In genomic region chr14:106843951-106844483, GRCh38 we compare ENCODE assay signal across 8 cellular contexts.
A peak's percentile ranks its signal among the peaks of the same experiment; 100 is the strongest.
DNase-seq lines count a peak whose midpoint lies in the region; ATAC-seq and TF ChIP-seq lines count a peak whose summit lies in the region.

No MANE protein-coding gene starts in this region.

- H3K27ac ChIP-seq in RWPE2 (ENCODE audit: poor library complexity, severe bottlenecking), result peak overlapping the region; percentile 63
- H3K27ac ChIP-seq in mammary epithelial cell (ENCODE audit: insufficient read depth, low read depth, low read length), result peak overlapping the region; percentile 30

- H2AFZ ChIP-seq in mammary epithelial cell (ENCODE audit: low read depth, low read length), result peak overlapping the region; percentile 62

- no peak for ATAC-seq in RWPE2 (ENCODE audit: low read depth)
- ATAC-seq in natural killer cell, result peak; percentile 26 to 53 (median 30)
- ATAC-seq in HG02970 (IDR thresholded peaks at IDR 0.05; ENCODE audit: low FRiP score, unreplicated experiment), result no peak
- no peak for ATAC-seq in HG03432 (IDR thresholded peaks at IDR 0.05; ENCODE audit: unreplicated experiment)
- no peak for ATAC-seq in HG03442 (IDR thresholded peaks at IDR 0.05; ENCODE audit: unreplicated experiment)

- DNase-seq in SIG-M5 treated with dmso at 0.1 percent for 504 hours (lab: John Stamatoyannopoulos, UW; ENCODE audit: unreplicated experiment) (peak; percentile 56), SIG-M5 (lab: John Stamatoyannopoulos, UW) (no peak), RWPE2 (ENCODE audit: low spot score) (no peak), mammary epithelial cell (peak; percentile 66), natural killer cell (peak; percentile 30)

- H3K27me3 Mint-ChIP-seq in natural killer cell (ENCODE audit: low read depth in 2 of 2), result no peaks in the 10 kb centered on the region

- H3K4me2 ChIP-seq in mammary epithelial cell (ENCODE audit: insufficient read depth, low read depth, low read length), result peak overlapping the region; percentile 78

- H3K9me3 ChIP-seq in RWPE2 (ENCODE audit: severe bottlenecking) (no peaks in the 10 kb centered on the region), mammary epithelial cell (replicated peaks; ENCODE audit: insufficient read depth, low read length) (no peaks in the 10 kb centered on the region)

- peak overlapping the region; percentile 46 for H3K9ac ChIP-seq in mammary epithelial cell (ENCODE audit: insufficient read depth, low read length)

- H3K4me3 ChIP-seq in RWPE2 (ENCODE audit: severe bottlenecking) (peak overlapping the region; percentile 23), mammary epithelial cell (replicated peaks in 1 of 3; ENCODE audit: insufficient read depth in 1 of 3, low read depth in 2 of 3, low read length in 3 of 3) (peak overlapping the region; percentile 37 to 42 (median 40))

- H3K36me3 ChIP-seq in RWPE2 (ENCODE audit: low read depth) (no peaks in the 10 kb centered on the region), mammary epithelial cell (ENCODE audit: insufficient read depth, low read length) (no peaks in the 10 kb centered on the region)

- H3K4me3 Mint-ChIP-seq in natural killer cell, result peak overlapping the region; percentile 99

- intact Hi-C loops in mammary epithelial cell (cut with micrococcal nuclease), result no loop called here
- intact Hi-C loops in natural killer cell (cut with micrococcal nuclease), result no loop called here

- no peaks in the 10 kb centered on the region for H3K9me3 Mint-ChIP-seq in natural killer cell

- CTCF ChIA-PET in mammary epithelial cell (lab: Charles Lee; ENCODE audit: low non-redundant PET), result no interaction called here

- no peaks in the 10 kb centered on the region for H3K79me2 ChIP-seq in mammary epithelial cell (ENCODE audit: insufficient read depth, low read length)

- dilution Hi-C loops in mammary epithelial cell (cut with HindIII; ENCODE audit: low sequenced_read_pairs), result no loop called here

- TF ChIP-seq CTCF in RWPE2 (IDR thresholded peaks at IDR 0.05; ENCODE audit: poor library complexity, severe bottlenecking) (no peak), mammary epithelial cell (conservative IDR thresholded peaks at IDR 0.05 in 1 of 2, IDR thresholded peaks at IDR 0.05 in 1 of 2; ENCODE audit: extremely low read depth in 1 of 2, insufficient read depth in 1 of 2, low read depth in 1 of 2, low read length in 2 of 2) (no peak), natural killer cell (IDR thresholded peaks at IDR 0.05) (no peak)

- WGBS in mammary epithelial cell (ENCODE audit: low coverage, missing lambda C conversion rate), result 31% methylated on average over 14 of the region's 14 CpGs

- H4K20me1 ChIP-seq in mammary epithelial cell (ENCODE audit: insufficient read depth, low read length), result no peaks in the 10 kb centered on the region

- H3K4me1 Mint-ChIP-seq in natural killer cell, result peaks cover 46 to 58% of the 10 kb centered on the region in 2 donors

- no TSS peak for BruUV-seq in mammary epithelial cell (replicated peaks; lab: Mats Ljungman, UMichigan)

- in situ Hi-C loops in mammary epithelial cell (cut with MboI; ENCODE audit: low sequenced_read_pairs in 2 of 2), result no loop called here

- no peaks in the 10 kb centered on the region for H3K27me3 ChIP-seq in RWPE2 (ENCODE audit: insufficient read depth, poor library complexity, severe bottlenecking)
- no peaks in the 10 kb centered on the region for H3K27me3 ChIP-seq in mammary epithelial cell (ENCODE audit: insufficient read depth, low read length)

- peak overlapping the region; percentile 93 to 95 for H3K27ac Mint-ChIP-seq in natural killer cell

- H3K36me3 Mint-ChIP-seq in natural killer cell, result no peaks in the 10 kb centered on the region

- H3K4me1 ChIP-seq in RWPE2 (ENCODE audit: insufficient read depth, poor library complexity, severe bottlenecking) (peaks cover 46% of the 10 kb centered on the region), mammary epithelial cell (ENCODE audit: insufficient read depth, low read length) (peaks cover 11% of the 10 kb centered on the region)

Comparison
In these comparisons a context has a peak if more than half of its experiments do, and no peak if none do; other contexts are left out.
1. DNase-seq: peak in SIG-M5 treated with dmso at 0.1 percent for 504 hours (single experiment), mammary epithelial cell (single experiment) and natural killer cell (single experiment); none in SIG-M5 (single experiment) and RWPE2 (single experiment).
2. ATAC-seq: peak in natural killer cell (3 of 3); none in RWPE2 (single experiment), HG02970 (single experiment), HG03432 (single experiment) and HG03442 (single experiment).